In genomic region chr17:47250855-47251254, GRCh38 we compare ENCODE assay signal across 36 cellular contexts. TPM values are rescaled to one million over a fixed set of nuclear protein-coding genes. Genes with fewer than 3 reads are reported as not detected.
"Had no signal": no experiment of that assay in that cellular context is flagged by ENCODE, and none has a peak within 500 bp of the region (broad histone marks: within the 10 kb centered on the region; RNA-seq: fewer than 3 reads in every experiment).

No MANE protein-coding gene starts in this region.

- H3K36me3 ChIP-seq: ascending aorta, brain microvascular endothelial cell, breast epithelium had no signal

- H3K4me3 Mint-ChIP-seq: activated B cell treated with CpG ODN at 0.5 μM for 24 hours; activated CD4-positive, alpha-beta memory T cell treated with anti-CD3 and anti-CD28 coated beads for 36 hours; activated CD4-positive, alpha-beta T cell treated with anti-CD3 and anti-CD28 coated beads, Interleukin-2, amount 10 ng/mL, durations not matched to agents 24 days and 14 days; activated CD8-positive, alpha-beta T cell treated with anti-CD3 and anti-CD28 coated beads for 36 hours; activated naive CD4-positive, alpha-beta T cell treated with anti-CD3 and anti-CD28 coated beads, Interleukin-2, amount 10 ng/mL, durations not matched to agents 7 days and 5 days; activated naive CD4-positive, alpha-beta T cell treated with anti-CD3 and anti-CD28 coated beads, Interleukin-2, amount 50 U/mL, for 24 hours; activated naive CD8-positive, alpha-beta T cell; activated naive CD8-positive, alpha-beta T cell treated with anti-CD3 and anti-CD28 coated beads, Interleukin-2, amount 10 ng/mL, durations not matched to agents 7 days and 5 days; activated naive CD8-positive, alpha-beta T cell treated with anti-CD3 and anti-CD28 coated beads, Interleukin-2, amount 50 U/mL, for 24 hours; activated T-cell treated with anti-CD3 and anti-CD28 coated beads, Interleukin-2, amount 50 U/mL, for 4 hours; T-helper 1 cell treated with Interleukin-12 subunit alpha and Interleukin-12 subunit beta and Interleukin-4 antibody, amounts not matched to agents 30 μg/mL and 1 μg/mL, for 36 hours; T-helper 2 cell treated with Interferon-gamma antibody and Interleukin-4, amounts not matched to agents 5 μg/mL and 100 μg/mL, for 36 hours had no signal

- H3K27ac ChIP-seq: ascending aorta, body of pancreas, brain microvascular endothelial cell, breast epithelium, VCaP had no signal

- H3K27me3 ChIP-seq: ascending aorta, brain microvascular endothelial cell, breast epithelium had no signal

- H3K27me3 Mint-ChIP-seq: activated B cell treated with CpG ODN at 0.5 μM for 24 hours had no signal

- H3K36me3 Mint-ChIP-seq: activated CD4-positive, alpha-beta memory T cell treated with anti-CD3 and anti-CD28 coated beads for 36 hours; activated naive CD4-positive, alpha-beta T cell treated with anti-CD3 and anti-CD28 coated beads, Interleukin-2, amount 10 ng/mL, durations not matched to agents 7 days and 5 days; activated naive CD4-positive, alpha-beta T cell treated with anti-CD3 and anti-CD28 coated beads, Interleukin-2, amount 50 U/mL, for 24 hours; activated naive CD8-positive, alpha-beta T cell; activated naive CD8-positive, alpha-beta T cell treated with anti-CD3 and anti-CD28 coated beads, Interleukin-2, amount 10 ng/mL, durations not matched to agents 7 days and 5 days had no signal

- H3K4me3 ChIP-seq: ascending aorta, body of pancreas, breast epithelium had no signal

- H3K9me3 ChIP-seq: ascending aorta, body of pancreas, breast epithelium had no signal

- H3K27ac Mint-ChIP-seq: activated B cell treated with CpG ODN at 0.5 μM for 24 hours; activated CD4-positive, alpha-beta memory T cell treated with anti-CD3 and anti-CD28 coated beads for 36 hours; activated CD4-positive, alpha-beta T cell treated with anti-CD3 and anti-CD28 coated beads, Interleukin-2, amount 10 ng/mL, durations not matched to agents 24 days and 14 days; activated CD8-positive, alpha-beta T cell treated with anti-CD3 and anti-CD28 coated beads for 36 hours; activated naive CD4-positive, alpha-beta T cell treated with anti-CD3 and anti-CD28 coated beads, Interleukin-2, amount 10 ng/mL, durations not matched to agents 7 days and 5 days; activated naive CD4-positive, alpha-beta T cell treated with anti-CD3 and anti-CD28 coated beads, Interleukin-2, amount 50 U/mL, for 24 hours; activated naive CD8-positive, alpha-beta T cell; activated naive CD8-positive, alpha-beta T cell treated with anti-CD3 and anti-CD28 coated beads, Interleukin-2, amount 10 ng/mL, durations not matched to agents 7 days and 5 days; activated naive CD8-positive, alpha-beta T cell treated with anti-CD3 and anti-CD28 coated beads, Interleukin-2, amount 50 U/mL, for 24 hours; activated T-helper 2 cell treated with anti-CD3 and anti-CD28 coated beads, Interferon-gamma antibody, Interleukin-2, Interleukin-4, amounts not matched to agents 10 μg/mL and 5 μg/mL and 100 μg/mL, durations not matched to agents 14 hours and 24 hours and 36 hours; T-helper 1 cell treated with Interleukin-12 subunit alpha and Interleukin-12 subunit beta and Interleukin-4 antibody, amounts not matched to agents 30 μg/mL and 1 μg/mL, for 36 hours; T-helper 2 cell treated with Interferon-gamma antibody and Interleukin-4, amounts not matched to agents 5 μg/mL and 100 μg/mL, for 36 hours had no signal

- ATAC-seq: activated CD8-positive, alpha-beta T cell treated with anti-CD3 and anti-CD28 coated beads for 36 hours; activated naive CD8-positive, alpha-beta T cell treated with anti-CD3 and anti-CD28 coated beads, Interleukin-2, amount 50 U/mL, for 24 hours; activated T-cell treated with anti-CD3 and anti-CD28 coated beads, Interleukin-2, amount 50 U/mL, for 4 hours; body of pancreas had no signal

- FAIRE-seq: TTC549 had no signal

- DNase-seq: activated B cell treated with CpG ODN at 0.5 μM for 24 hours; activated CD4-positive, alpha-beta memory T cell treated with anti-CD3 and anti-CD28 coated beads for 36 hours; activated CD4-positive, alpha-beta T cell treated with anti-CD3 and anti-CD28 coated beads for 4 hours; activated CD4-positive, alpha-beta T cell treated with anti-CD3 and anti-CD28 coated beads, Interleukin-2, amount 10 ng/mL, durations not matched to agents 24 days and 14 days; activated CD4-positive, alpha-beta T cell treated with anti-CD3 and anti-CD28 coated beads, Interleukin-2, amount 50 U/mL, for 1 hour; activated CD4-positive, alpha-beta T cell treated with anti-CD3 and anti-CD28 coated beads, Interleukin-2, amount 50 U/mL, for 4 hours; activated CD4-positive, CD25-positive, alpha-beta regulatory T cell treated with anti-CD3 and anti-CD28 coated beads, Interleukin-2, amount 50 U/mL, for 72 hours; activated CD8-positive, alpha-beta memory T cell treated with anti-CD3 and anti-CD28 coated beads, Interleukin-2, amount 50 U/mL, for 4 hours; activated CD8-positive, alpha-beta T cell treated with anti-CD3 and anti-CD28 coated beads for 36 hours; activated effector memory CD4-positive, alpha-beta T cell treated with Interleukin-2 at 50 U/mL for 16 hours; activated gamma-delta T cell; activated naive CD4-positive, alpha-beta T cell treated with anti-CD3 and anti-CD28 coated beads, Interleukin-2, amount 10 ng/mL, durations not matched to agents 7 days and 5 days; activated naive CD4-positive, alpha-beta T cell treated with Interleukin-2 at 50 U/mL for 16 hours; activated naive CD8-positive, alpha-beta T cell treated with anti-CD3 and anti-CD28 coated beads, Interleukin-2, amount 10 ng/mL, durations not matched to agents 7 days and 5 days; activated naive CD8-positive, alpha-beta T cell treated with anti-CD3 and anti-CD28 coated beads, Interleukin-2, amount 50 U/mL, for 24 hours; activated T-cell treated with anti-CD3 and anti-CD28 coated beads, Interleukin-2, amount 50 U/mL, for 1 hour; activated T-cell treated with anti-CD3 and anti-CD28 coated beads, Interleukin-2, amount 50 U/mL, for 4 hours; amygdala; anterior cingulate cortex; body of pancreas; brain microvascular endothelial cell; central memory CD4-positive, alpha-beta T cell; SW 1271; T-helper 1 cell; T-helper 2 cell; T-helper 9 cell had no signal

- H3K9me3 Mint-ChIP-seq: activated B cell treated with CpG ODN at 0.5 μM for 24 hours; activated CD4-positive, alpha-beta memory T cell treated with anti-CD3 and anti-CD28 coated beads for 36 hours; activated CD4-positive, alpha-beta T cell treated with anti-CD3 and anti-CD28 coated beads, Interleukin-2, amount 10 ng/mL, durations not matched to agents 24 days and 14 days; activated CD8-positive, alpha-beta T cell treated with anti-CD3 and anti-CD28 coated beads for 36 hours; activated naive CD4-positive, alpha-beta T cell treated with anti-CD3 and anti-CD28 coated beads, Interleukin-2, amount 10 ng/mL, durations not matched to agents 7 days and 5 days; activated naive CD4-positive, alpha-beta T cell treated with anti-CD3 and anti-CD28 coated beads, Interleukin-2, amount 50 U/mL, for 24 hours; activated naive CD8-positive, alpha-beta T cell treated with anti-CD3 and anti-CD28 coated beads, Interleukin-2, amount 10 ng/mL, durations not matched to agents 7 days and 5 days; activated naive CD8-positive, alpha-beta T cell treated with anti-CD3 and anti-CD28 coated beads, Interleukin-2, amount 50 U/mL, for 24 hours; activated T-cell treated with anti-CD3 and anti-CD28 coated beads, Interleukin-2, amount 50 U/mL, for 4 hours; activated T-helper 2 cell treated with anti-CD3 and anti-CD28 coated beads, Interferon-gamma antibody, Interleukin-2, Interleukin-4, amounts not matched to agents 10 μg/mL and 5 μg/mL and 100 μg/mL, durations not matched to agents 14 hours and 24 hours and 36 hours; T-helper 1 cell treated with Interleukin-12 subunit alpha and Interleukin-12 subunit beta and Interleukin-4 antibody, amounts not matched to agents 30 μg/mL and 1 μg/mL, for 36 hours; T-helper 2 cell treated with Interferon-gamma antibody and Interleukin-4, amounts not matched to agents 5 μg/mL and 100 μg/mL, for 36 hours had no signal

RNA-seq across cellular contexts. Expression of gene ITGB3, which starts 2.8 kb away (rescaled TPM):
- total RNA-seq: activated CD4-positive, alpha-beta memory T cell treated with anti-CD3 and anti-CD28 coated beads for 36 hours; activated CD4-positive, alpha-beta T cell treated with anti-CD3 and anti-CD28 coated beads, Interleukin-2, amount 10 ng/mL, durations not matched to agents 24 days and 14 days; activated CD8-positive, alpha-beta T cell treated with anti-CD3 and anti-CD28 coated beads for 36 hours; activated T-helper 2 cell treated with anti-CD3 and anti-CD28 coated beads, Interferon-gamma antibody, Interleukin-2, Interleukin-4, amounts not matched to agents 10 μg/mL and 5 μg/mL and 100 μg/mL, durations not matched to agents 14 hours and 24 hours and 36 hours had no signal

RNA-seq across cellular contexts. Expression of gene MYL4, which starts 41.7 kb away (rescaled TPM):
- total RNA-seq: activated B cell treated with CpG ODN at 0.5 μM for 24 hours; activated CD4-positive, alpha-beta memory T cell treated with anti-CD3 and anti-CD28 coated beads for 36 hours; activated CD4-positive, alpha-beta T cell treated with anti-CD3 and anti-CD28 coated beads, Interleukin-2, amount 10 ng/mL, durations not matched to agents 24 days and 14 days; activated CD8-positive, alpha-beta memory T cell treated with anti-CD3 and anti-CD28 coated beads for 36 hours; activated CD8-positive, alpha-beta T cell treated with anti-CD3 and anti-CD28 coated beads for 36 hours; activated naive CD8-positive, alpha-beta T cell treated with anti-CD3 and anti-CD28 coated beads, Interleukin-2, amount 10 ng/mL, durations not matched to agents 7 days and 5 days; activated T-cell treated with anti-CD3 and anti-CD28 coated beads, Interleukin-2, amount 50 U/mL, for 4 hours; activated T-helper 2 cell treated with anti-CD3 and anti-CD28 coated beads, Interferon-gamma antibody, Interleukin-2, Interleukin-4, amounts not matched to agents 10 μg/mL and 5 μg/mL and 100 μg/mL, durations not matched to agents 14 hours and 24 hours and 36 hours; ascending aorta; body of pancreas; breast epithelium had no signal
